ENCODE assay signal across 11 cellular contexts in the genomic region with DNA sequence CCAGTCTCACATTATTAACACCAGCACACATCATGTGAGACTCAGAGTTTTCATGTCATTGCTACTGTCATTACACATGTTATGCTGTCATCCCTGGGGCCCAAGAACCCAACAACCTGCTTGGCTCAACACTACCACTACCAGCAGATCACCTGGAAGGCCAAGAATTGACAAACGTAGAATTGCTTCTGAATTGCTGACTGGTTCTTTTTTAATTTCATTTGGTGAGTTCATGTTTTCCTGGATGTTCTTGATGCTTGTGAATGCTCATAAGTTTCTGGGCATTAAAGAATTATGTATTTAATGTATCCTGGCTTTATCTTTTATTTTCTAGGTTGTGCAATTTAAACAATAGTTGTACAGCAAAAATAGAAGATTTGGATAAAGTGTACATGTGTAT. TPM values are rescaled to one million over a fixed set of nuclear protein-coding genes. Genes with fewer than 3 reads are reported as not detected.
"Had no signal": no experiment of that assay in that cellular context is flagged by ENCODE, and none has a peak within 500 bp of the region (broad histone marks: within the 10 kb centered on the region; RNA-seq: fewer than 3 reads in every experiment).

No MANE protein-coding gene starts in this region.

- DNase-seq: GM23248, GOT3, H7, HFFc6, KG1 had no signal

- H3K36me3 ChIP-seq: HAP-1 had no signal

- H2AFZ ChIP-seq: GM23248 had no signal

- H3K9me3 ChIP-seq: HAP-1 had no signal

- ATAC-seq: HCT116 had no signal

- H3K4me1 ChIP-seq: HAP-1 had no signal

- H3K9ac ChIP-seq: GM23248 had no signal

- H3K27ac ChIP-seq: GM23248, HL-60 had no signal

- H3K4me3 ChIP-seq: GM23248, HAP-1 had no signal

RNA-seq across cellular contexts. Expression of a gene that starts 40.2 kb away (rescaled TPM):
- total RNA-seq: GM23248, H4, H7, HFFc6, HT1080 had no signal
- polyA plus RNA-seq: GM23248, IgD-negative memory B cell had no signal
